17 cellular contexts compared by ENCODE assay signal in the genomic region with DNA sequence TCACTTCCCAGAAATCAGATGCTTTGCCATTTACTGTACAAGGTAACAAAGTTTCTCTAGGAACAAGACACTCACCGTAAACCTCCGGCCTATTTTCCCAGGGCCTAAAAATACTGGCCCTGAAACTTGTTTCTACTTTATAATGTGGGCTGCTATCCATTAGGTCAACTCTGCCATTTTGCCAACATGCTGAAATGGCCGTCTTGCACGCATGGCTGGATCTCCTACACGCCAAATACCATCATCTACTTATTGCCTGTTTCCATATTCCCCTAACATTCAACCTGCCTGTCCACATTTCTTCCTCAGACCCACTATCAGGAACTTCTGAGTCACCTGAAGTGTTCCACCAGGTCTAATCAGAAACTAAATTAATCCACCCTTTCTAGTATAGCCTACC. TPM values are rescaled to one million over a fixed set of nuclear protein-coding genes. Genes with fewer than 3 reads are reported as not detected.
DNase-seq lines count a peak whose midpoint lies in the region; ATAC-seq and TF ChIP-seq lines count a peak whose summit lies in the region.
"Had no signal": no experiment of that assay in that cellular context is flagged by ENCODE, and none has a peak within 500 bp of the region (broad histone marks: within the 10 kb centered on the region; RNA-seq: fewer than 3 reads in every experiment).

No MANE protein-coding gene starts in this region.

- H3K36me3 ChIP-seq in mammary epithelial cell (ENCODE audit: insufficient read depth, low read length) = peaks cover 3% of the 10 kb centered on the region
- H3K36me3 ChIP-seq: vagina had no signal

- H3K9ac ChIP-seq in mammary epithelial cell (ENCODE audit: insufficient read depth, low read length) = no peak overlapping the region

- no peak overlapping the region for H3K4me3 Mint-ChIP-seq in MCF 10A (ENCODE audit: unreplicated experiment)
- peak overlapping the region; percentile 4 for H3K4me3 Mint-ChIP-seq in T-helper 17 cell
- peak overlapping the region; percentile 4 for H3K4me3 Mint-ChIP-seq in type B pancreatic cell
- H3K4me3 Mint-ChIP-seq: activated naive CD4-positive, alpha-beta T cell treated with anti-CD3 and anti-CD28 coated beads, Interleukin-2, amount 10 ng/mL, durations not matched to agents 7 days and 5 days; CD14-positive monocyte had no signal

- H3K9me3 Mint-ChIP-seq in MCF 10A (ENCODE audit: unreplicated experiment) (no peaks in the 10 kb centered on the region), type B pancreatic cell (peaks cover 7% of the 10 kb centered on the region)

- H3K27ac Mint-ChIP-seq in MCF 10A (ENCODE audit: low read depth, unreplicated experiment) (no peak overlapping the region), T-helper 17 cell (peak overlapping the region; percentile 81), type B pancreatic cell (peak overlapping the region; percentile 5)
- H3K27ac Mint-ChIP-seq: activated naive CD4-positive, alpha-beta T cell treated with anti-CD3 and anti-CD28 coated beads, Interleukin-2, amount 10 ng/mL, durations not matched to agents 7 days and 5 days had no signal

- WGBS in mammary epithelial cell (ENCODE audit: low coverage, missing lambda C conversion rate) = 92% methylated on average over 5 of the region's 5 CpGs

- dilution Hi-C loops in mammary epithelial cell (cut with HindIII; ENCODE audit: low sequenced_read_pairs) = no loop called here

- intact Hi-C loops in mammary epithelial cell (cut with micrococcal nuclease) = loop anchor here (10.0 kb wide), 1 partner anchor 233 kb away; no protein-coding TSS in a partner anchor
- intact Hi-C loops in MCF 10A (cut with micrococcal nuclease) = no loop called here

- TF ChIP-seq CTCF in mammary epithelial cell (conservative IDR thresholded peaks at IDR 0.05 in 1 of 2, IDR thresholded peaks at IDR 0.05 in 1 of 2; ENCODE audit: extremely low read depth in 1 of 2, insufficient read depth in 1 of 2, low read depth in 1 of 2, low read length in 2 of 2) = no peak
- no peak for TF ChIP-seq CTCF in MCF 10A (IDR thresholded peaks at IDR 0.05; ENCODE audit: unreplicated experiment)
- no peak for TF ChIP-seq CTCF in type B pancreatic cell (conservative IDR thresholded peaks at IDR 0.05)

- H2AFZ ChIP-seq in mammary epithelial cell (ENCODE audit: low read depth, low read length) = no peak overlapping the region

- TF ChIP-seq POLR2A in erythroblast (IDR thresholded peaks at IDR 0.05; ENCODE audit: low read length) = peak; percentile 20

- peak overlapping the region; percentile 22 for H3K27ac ChIP-seq in mammary epithelial cell (ENCODE audit: insufficient read depth, low read depth, low read length)
- H3K27ac ChIP-seq: SJSA1, spleen, vagina had no signal

- no peaks in the 10 kb centered on the region for H3K27me3 ChIP-seq in mammary epithelial cell (ENCODE audit: insufficient read depth, low read length)
- H3K27me3 ChIP-seq: SJSA1, spleen, vagina had no signal

- ATAC-seq in T-helper 17 cell = no peak

- no peak overlapping the region for H3K4me3 ChIP-seq in mammary epithelial cell (replicated peaks in 1 of 3; ENCODE audit: insufficient read depth in 1 of 3, low read depth in 2 of 3, low read length in 3 of 3)
- H3K4me3 ChIP-seq: SJSA1, spleen, vagina had no signal

- H3K27me3 Mint-ChIP-seq in MCF 10A (ENCODE audit: insufficient read depth, unreplicated experiment) (no peaks in the 10 kb centered on the region), T-helper 17 cell (no peaks in the 10 kb centered on the region), type B pancreatic cell (no peaks in the 10 kb centered on the region)
- H3K27me3 Mint-ChIP-seq: activated naive CD4-positive, alpha-beta T cell treated with anti-CD3 and anti-CD28 coated beads, Interleukin-2, amount 10 ng/mL, durations not matched to agents 7 days and 5 days had no signal

- H3K36me3 Mint-ChIP-seq in MCF 10A (ENCODE audit: insufficient read depth, unreplicated experiment) (peaks cover 67% of the 10 kb centered on the region), T-helper 17 cell (ENCODE audit: low read depth) (peaks cover 12% of the 10 kb centered on the region), type B pancreatic cell (peaks cover 37% of the 10 kb centered on the region)

- BruUV-seq in mammary epithelial cell (replicated peaks; lab: Mats Ljungman, UMichigan) = no TSS peak
- BruUV-seq in MCF 10A (replicated peaks; lab: Mats Ljungman, UMichigan) = no TSS peak

- POLR2A ChIA-PET in MCF 10A (lab: Yijun Ruan, JAX) = interaction anchor here (0.6 kb wide), 1 partner anchor 1849 kb away, joined by 3 read pairs; no protein-coding TSS in a partner anchor

- DNase-seq in mammary epithelial cell (no peak), MCF 10A (ENCODE audit: unreplicated experiment) (no peak), T-helper 17 cell (no peak), erythroblast (lab: John Stamatoyannopoulos, UW) (no peak), type B pancreatic cell (ENCODE audit: extremely low spot score, unreplicated experiment) (no peak), NCI-H1694 (lab: John Stamatoyannopoulos, UW) (no peak), hepatic stellate cell (ENCODE audit: low spot score) (no peak), NCI-H1105 (lab: John Stamatoyannopoulos, UW) (no peak)
- DNase-seq: activated CD4-positive, alpha-beta T cell treated with anti-CD3 and anti-CD28 coated beads, Interleukin-2, amount 50 U/mL, for 1 hour; activated naive CD4-positive, alpha-beta T cell treated with anti-CD3 and anti-CD28 coated beads, Interleukin-2, amount 10 ng/mL, durations not matched to agents 7 days and 5 days; NCI-H2029; nucleus accumbens; spleen; stimulated activated CD4-positive, alpha-beta T cell treated with anti-CD3 and anti-CD28 coated beads, Interleukin-4, amount 100 ng/mL, for 24 hours had no signal

- H3K4me1 Mint-ChIP-seq in MCF 10A (ENCODE audit: insufficient read depth, unreplicated experiment) (peaks cover 45% of the 10 kb centered on the region), T-helper 17 cell (peaks cover 48% of the 10 kb centered on the region), type B pancreatic cell (ENCODE audit: unreplicated experiment) (peaks cover 29% of the 10 kb centered on the region)

- H4K20me1 ChIP-seq in mammary epithelial cell (ENCODE audit: insufficient read depth, low read length) = no peaks in the 10 kb centered on the region

- H3K4me1 ChIP-seq in mammary epithelial cell (ENCODE audit: insufficient read depth, low read length) = peaks cover 27% of the 10 kb centered on the region

- H3K9me3 ChIP-seq in mammary epithelial cell (replicated peaks; ENCODE audit: insufficient read depth, low read length) = no peaks in the 10 kb centered on the region
- H3K9me3 ChIP-seq in T-helper 17 cell (ENCODE audit: control insufficient read depth, low read length, poor library complexity, severe bottlenecking) = no peaks in the 10 kb centered on the region
- H3K9me3 ChIP-seq: SJSA1, spleen, vagina had no signal

- in situ Hi-C loops in mammary epithelial cell (cut with MboI; ENCODE audit: low sequenced_read_pairs in 2 of 2) = no loop called here

- CTCF ChIA-PET in mammary epithelial cell (lab: Charles Lee; ENCODE audit: low non-redundant PET) (no interaction called here), MCF 10A (lab: Yijun Ruan, JAX) (no interaction called here)

- peaks cover 95% of the 10 kb centered on the region for H3K79me2 ChIP-seq in mammary epithelial cell (ENCODE audit: insufficient read depth, low read length)

- H3K4me2 ChIP-seq in mammary epithelial cell (ENCODE audit: insufficient read depth, low read depth, low read length) = no peak overlapping the region

RNA-seq across cellular contexts. Expression of a gene that starts 4.7 kb away (rescaled TPM):
- total RNA-seq in mammary epithelial cell = 100 to 1,000 TPM in 1 of 2 donors, 10 to 100 TPM in 1; 69.7 to 210 TPM
- polyA plus RNA-seq in mammary epithelial cell = 138 TPM
- polyA minus RNA-seq in mammary epithelial cell = 10.8 TPM
- 310 and 374 TPM in 2 replicates for total RNA-seq in MCF 10A (2022)
- 10 to 100 TPM; 80.0 to 91.6 TPM for total RNA-seq in T-helper 17 cell
- 208 and 226 TPM in 2 replicates for total RNA-seq in type B pancreatic cell (ENCODE audit: low replicate concordance)
